ENCODE assay signal across 8 cellular contexts in genomic region chr9:116661037-116661954, GRCh38. TPM values are rescaled to one million over a fixed set of nuclear protein-coding genes. Genes with fewer than 3 reads are reported as not detected.
A peak's percentile ranks its signal among the peaks of the same experiment; 100 is the strongest.
DNase-seq lines count a peak whose midpoint lies in the region; ATAC-seq and TF ChIP-seq lines count a peak whose summit lies in the region.

No MANE protein-coding gene starts in this region.

- no peaks in the 10 kb centered on the region for H3K4me1 Mint-ChIP-seq in activated T-cell treated with anti-CD3 and anti-CD28 coated beads, Interleukin-2, amount 50 U/mL, for 72 hours (ENCODE audit: low read depth)

- no peaks in the 10 kb centered on the region for H3K27me3 ChIP-seq in heart left ventricle

- H3K4me3 ChIP-seq in heart left ventricle: no peak overlapping the region

- in situ Hi-C loops in Caki2 (cut with HindIII; ENCODE audit: low pct_unique_long_range_greater_than_20kb, low sequenced_read_pairs): no loop called here

- TF ChIP-seq CTCF in heart left ventricle (IDR thresholded peaks at IDR 0.05): peak; percentile 44 to 80 (median 70)

- DNase-seq in Caki2 (ENCODE audit: low read depth) (peak; percentile 60), NCI-H2196 (lab: John Stamatoyannopoulos, UW; ENCODE audit: unreplicated experiment) (peak; percentile 54), heart left ventricle (peak in 1 of 5 donors; percentile 15), putamen (ENCODE audit: low spot score) (peak; percentile 62)
- peak; percentile 5 to 17 for DNase-seq in activated T-cell treated with anti-CD3 and anti-CD28 coated beads, Interleukin-2, amount 50 U/mL, for 72 hours
- DNase-seq in effector CD8-positive, alpha-beta T cell (lab: John Stamatoyannopoulos, UW): no peak

- H3K9me3 ChIP-seq in heart left ventricle: no peaks in the 10 kb centered on the region

- H3K4me1 ChIP-seq in heart left ventricle: peaks cover 0 to 18% (median 7%) of the 10 kb centered on the region in 12 donors

- H3K27ac ChIP-seq in heart left ventricle: no peak overlapping the region

- ATAC-seq in GM18909 (IDR thresholded peaks at IDR 0.05; ENCODE audit: poor library complexity, unreplicated experiment): peak; percentile 89
- peak; percentile 91 for ATAC-seq in HG03159 (IDR thresholded peaks at IDR 0.05; ENCODE audit: unreplicated experiment)
- peak; percentile 43 to 58 for ATAC-seq in activated T-cell treated with anti-CD3 and anti-CD28 coated beads, Interleukin-2, amount 50 U/mL, for 72 hours (replicated peaks in 1 of 2)
- ATAC-seq in heart left ventricle: peak; percentile 59 to 86 (median 82)

- H3K36me3 Mint-ChIP-seq in activated T-cell treated with anti-CD3 and anti-CD28 coated beads, Interleukin-2, amount 50 U/mL, for 72 hours (ENCODE audit: insufficient read depth in 2 of 2): no peaks in the 10 kb centered on the region

- H3K27ac Mint-ChIP-seq in activated T-cell treated with anti-CD3 and anti-CD28 coated beads, Interleukin-2, amount 50 U/mL, for 72 hours: no peak overlapping the region

- WGBS in heart left ventricle, 4 donors: 59 to 66% (median 62%) methylated on average over 7 of the region's 7 CpGs

- H3K9me3 Mint-ChIP-seq in activated T-cell treated with anti-CD3 and anti-CD28 coated beads, Interleukin-2, amount 50 U/mL, for 72 hours: no peaks in the 10 kb centered on the region

- no peak for TF ChIP-seq POLR2A in heart left ventricle (IDR thresholded peaks at IDR 0.05)

- no peak overlapping the region for H3K4me3 Mint-ChIP-seq in activated T-cell treated with anti-CD3 and anti-CD28 coated beads, Interleukin-2, amount 50 U/mL, for 72 hours

- intact Hi-C loops in heart left ventricle (cut with DNase I): loop anchor here in 8 of 10 donors (1.0 to 10.0 kb wide), 6 partner anchors 509 to 1069 kb away; partner anchors contain the start of gene PAPPA (in 3 of the 8)

- H3K27me3 Mint-ChIP-seq in activated T-cell treated with anti-CD3 and anti-CD28 coated beads, Interleukin-2, amount 50 U/mL, for 72 hours (ENCODE audit: low read depth): no peaks in the 10 kb centered on the region

- H3K36me3 ChIP-seq in heart left ventricle: no peaks in the 10 kb centered on the region

RNA-seq across cellular contexts. Expression of gene TRIM32, which starts 25.8 kb away (rescaled TPM):
- 11.2 and 16.3 TPM in 2 replicates for total RNA-seq in Caki2 (2014; rRNA removed; shearing (Covaris generic); ENCODE audit: low replicate concordance)
- total RNA-seq in activated T-cell treated with anti-CD3 and anti-CD28 coated beads, Interleukin-2, amount 50 U/mL, for 72 hours: 10 to 100 TPM; 12.6 to 13.6 TPM
- total RNA-seq in heart left ventricle: 10 to 100 TPM; 12.5 to 17.9 (median 15.5) TPM
- polyA plus RNA-seq in heart left ventricle: 1 to 10 TPM; 3.3 to 6.5 TPM
